9 cellular contexts compared by ENCODE assay signal in the genomic region with DNA sequence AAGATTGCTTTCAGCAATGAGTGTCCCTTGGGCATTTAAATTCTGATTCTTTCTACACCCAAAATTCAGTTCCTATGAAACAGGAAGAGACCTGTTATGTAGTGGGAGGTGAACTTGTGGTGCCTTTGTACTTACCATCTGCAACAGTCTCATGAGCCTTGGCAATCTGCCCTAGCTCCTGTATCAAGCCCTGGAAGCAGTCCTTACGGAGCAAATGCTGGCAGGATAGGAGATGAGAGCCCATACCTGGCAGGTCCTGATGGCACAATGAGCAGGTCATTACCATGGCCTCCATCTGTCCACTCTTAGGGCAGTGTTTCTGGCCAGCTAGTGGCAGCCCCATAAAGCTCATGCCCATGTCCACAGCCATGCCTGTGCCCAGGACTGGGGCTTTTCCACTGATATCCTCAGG. TPM values are rescaled to one million over a fixed set of nuclear protein-coding genes. Genes with fewer than 3 reads are reported as not detected.
A peak's percentile ranks its signal among the peaks of the same experiment; 100 is the strongest.
DNase-seq lines count a peak whose midpoint lies in the region; ATAC-seq and TF ChIP-seq lines count a peak whose summit lies in the region.
"Had no signal": no experiment of that assay in that cellular context is flagged by ENCODE, and none has a peak within 500 bp of the region (broad histone marks: within the 10 kb centered on the region; RNA-seq: fewer than 3 reads in every experiment).

No MANE protein-coding gene starts in this region.

- no peaks in the 10 kb centered on the region for H3K36me3 ChIP-seq in thoracic aorta

- ATAC-seq in thoracic aorta (ENCODE audit: insufficient number of reproducible peaks, low FRiP score, low read depth) (no peak), GM18505 (IDR thresholded peaks at IDR 0.05; ENCODE audit: unreplicated experiment) (no peak)

- H3K4me1 ChIP-seq in thoracic aorta (ENCODE audit: control insufficient read depth in 1 of 2, low read depth in 2 of 2) = peaks cover 7 to 16% of the 10 kb centered on the region in 2 donors

- no peaks in the 10 kb centered on the region for H3K27me3 ChIP-seq in thoracic aorta (replicated peaks; ENCODE audit: insufficient read depth)

- DNase-seq in DMS153 (lab: John Stamatoyannopoulos, UW) (peak; percentile 23), DMS153 treated with DMSO at 0.1 percent for 48 hours (lab: John Stamatoyannopoulos, UW; ENCODE audit: unreplicated experiment) (no peak), astrocyte of the cerebellum (ENCODE audit: low read depth) (peak; percentile 69), kidney glomerular epithelial cell (lab: John Stamatoyannopoulos, UW) (peak; percentile 69), thoracic aorta (ENCODE audit: low spot score) (peak; percentile 28), SIG-M5 treated with dmso at 0.1 percent for 504 hours (lab: John Stamatoyannopoulos, UW; ENCODE audit: unreplicated experiment) (no peak)
- DNase-seq in stimulated activated CD4-positive, alpha-beta T cell treated with anti-CD3 and anti-CD28 coated beads, Interleukin-4, amount 100 ng/mL, for 4 hours = no peak

- H3K9me3 ChIP-seq in thoracic aorta = no peaks in the 10 kb centered on the region

- H3K27ac ChIP-seq in thoracic aorta = peak overlapping the region; percentile 66 to 78
- H3K27ac ChIP-seq: 22Rv1 had no signal

- no peak for TF ChIP-seq POLR2A in GM18505 (IDR thresholded peaks at IDR 0.05; ENCODE audit: borderline replicate concordance, extremely low read depth, insufficient read depth, insufficient read length)

- TF ChIP-seq CTCF in astrocyte of the cerebellum (IDR thresholded peaks at IDR 0.05; ENCODE audit: low read depth, low read length, missing control alignments) = no peak
- no peak for TF ChIP-seq CTCF in thoracic aorta (IDR thresholded peaks at IDR 0.05)

- H3K4me3 ChIP-seq in astrocyte of the cerebellum (ENCODE audit: low read depth, low read length) (no peak overlapping the region), thoracic aorta (no peak overlapping the region)

- in situ Hi-C loops in astrocyte of the cerebellum (cut with HindIII; ENCODE audit: low sequenced_read_pairs) = no loop called here

RNA-seq across cellular contexts. Expression of a gene that starts 10.8 kb away (rescaled TPM):
- 10 to 100 TPM; 10.2 to 18.1 TPM for total RNA-seq in thoracic aorta

RNA-seq across cellular contexts. Expression of a gene that starts 10.9 kb away (rescaled TPM):
- total RNA-seq in thoracic aorta = 100 to 1,000 TPM; 537 to 617 TPM

Comparison
In these comparisons a context has a peak if more than half of its experiments do, and no peak if none do; other contexts are left out.
1. DNase-seq: peak in DMS153 (single experiment), astrocyte of the cerebellum (single experiment), kidney glomerular epithelial cell (single experiment) and thoracic aorta (single experiment); none in DMS153 treated with DMSO at 0.1 percent for 48 hours (single experiment), stimulated activated CD4-positive, alpha-beta T cell treated with anti-CD3 and anti-CD28 coated beads, Interleukin-4, amount 100 ng/mL, for 4 hours (0 of 2) and SIG-M5 treated with dmso at 0.1 percent for 504 hours (single experiment).